9 cellular contexts compared by ENCODE assay signal in the genomic region with DNA sequence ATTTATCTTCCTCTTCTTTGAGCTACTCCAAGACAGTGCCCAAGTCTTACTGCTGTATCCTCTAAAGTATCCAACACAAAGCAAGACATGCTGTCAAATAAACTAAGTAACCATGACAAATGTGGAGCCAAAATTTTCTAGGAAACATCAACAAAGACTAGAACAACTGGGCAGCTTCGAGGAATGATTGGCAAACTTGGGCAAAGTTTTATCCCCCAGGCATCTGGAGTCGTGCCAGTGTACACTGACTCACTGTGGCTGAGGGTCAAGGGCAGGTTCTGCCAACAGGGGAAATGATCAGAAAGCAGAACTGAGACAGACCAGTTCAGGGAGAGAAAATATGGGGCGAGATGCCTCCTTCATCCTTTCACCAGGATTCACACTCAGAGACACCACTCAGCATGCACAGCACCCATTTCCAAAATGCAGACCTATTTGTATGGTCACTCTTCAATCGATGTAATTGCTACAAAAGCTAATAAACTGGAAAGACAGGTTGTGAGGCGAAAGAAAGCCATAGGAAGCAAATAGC.
DNase-seq lines count a peak whose midpoint lies in the region; ATAC-seq and TF ChIP-seq lines count a peak whose summit lies in the region.
"Had no signal": no experiment of that assay in that cellular context is flagged by ENCODE, and none has a peak within 500 bp of the region (broad histone marks: within the 10 kb centered on the region; RNA-seq: fewer than 3 reads in every experiment).

No MANE protein-coding gene starts in this region.

- peak overlapping the region; percentile 34 for H3K27ac ChIP-seq in colonic mucosa
- no peak overlapping the region for H3K27ac ChIP-seq in naive thymus-derived CD4-positive, alpha-beta T cell (ENCODE audit: low read depth, low read length)

- H3K9me3 Mint-ChIP-seq in HFFc6 = no peaks in the 10 kb centered on the region
- no peaks in the 10 kb centered on the region for H3K9me3 Mint-ChIP-seq in naive thymus-derived CD4-positive, alpha-beta T cell

- TF ChIP-seq CTCF in GM12865 (IDR thresholded peaks at IDR 0.05; ENCODE audit: insufficient read depth, low read depth, low read length, missing control alignments) (no peak), HFFc6 (IDR thresholded peaks at IDR 0.05) (no peak), colonic mucosa (IDR thresholded peaks at IDR 0.05) (no peak)

- no peaks in the 10 kb centered on the region for H3K9me3 ChIP-seq in colonic mucosa
- H3K9me3 ChIP-seq in naive thymus-derived CD4-positive, alpha-beta T cell (ENCODE audit: control insufficient read depth in 2 of 3, low read length in 3 of 3) = no peaks in the 10 kb centered on the region

- peaks cover 6% of the 10 kb centered on the region; the same call in 1 of the 2 replicates for H3K36me3 Mint-ChIP-seq in HFFc6 (ENCODE audit: low read depth)
- peaks cover 0 to 12% (median 3%) of the 10 kb centered on the region in 5 donors for H3K36me3 Mint-ChIP-seq in naive thymus-derived CD4-positive, alpha-beta T cell

- H3K9ac ChIP-seq in colonic mucosa (ENCODE audit: low read depth in 2 of 2, low read length in 2 of 2) = no peak overlapping the region

- peak; percentile 62 for ATAC-seq in naive thymus-derived CD4-positive, alpha-beta T cell

- H3K4me3 Mint-ChIP-seq in HFFc6 = peak overlapping the region; percentile 16
- H3K4me3 Mint-ChIP-seq in naive thymus-derived CD4-positive, alpha-beta T cell = peak overlapping the region in 1 of 10 donors; percentile 12

- H3K4me3 ChIP-seq in GM12865 (ENCODE audit: low read depth, low read length) = peak overlapping the region; percentile 17
- H3K4me3 ChIP-seq in colonic mucosa = no peak overlapping the region
- no peak overlapping the region for H3K4me3 ChIP-seq in naive thymus-derived CD4-positive, alpha-beta T cell (ENCODE audit: low read length)
- H3K4me3 ChIP-seq: tibial nerve had no signal

- intact Hi-C loops in colonic mucosa (cut with DNase I) = no loop called here
- intact Hi-C loops in naive thymus-derived CD4-positive, alpha-beta T cell (cut with micrococcal nuclease) = loop anchor here in 1 of 2 donors (2.0 to 5.0 kb wide), 3 partner anchors 35 to 67 kb away; no protein-coding TSS in a partner anchor

- peaks cover 67% of the 10 kb centered on the region for H3K4me1 Mint-ChIP-seq in HFFc6 (ENCODE audit: low read depth)
- peaks cover 0 to 59% (median 10%) of the 10 kb centered on the region in 7 donors for H3K4me1 Mint-ChIP-seq in naive thymus-derived CD4-positive, alpha-beta T cell

- CTCF ChIA-PET in naive thymus-derived CD4-positive, alpha-beta T cell (lab: Charles Lee) = no interaction called here
- CTCF ChIA-PET in HEK293T (lab: Yijun Ruan, JAX) = no interaction called here

- H3K4me1 ChIP-seq in colonic mucosa = peaks cover 13% of the 10 kb centered on the region
- H3K4me1 ChIP-seq in naive thymus-derived CD4-positive, alpha-beta T cell (ENCODE audit: control insufficient read depth in 2 of 2, insufficient read depth in 2 of 2, low read length in 2 of 2) = no peaks in the 10 kb centered on the region

- DNase-seq in GM12865 (ENCODE audit: low read depth) (peak; percentile 72), HFFc6 (peak; percentile 79), NCI-H69 (lab: John Stamatoyannopoulos, UW) (peak; percentile 7), colonic mucosa (peak; percentile 85), HEK293T (ENCODE audit: extremely low spot score) (no peak), GDM1 (lab: John Stamatoyannopoulos, UW) (no peak)
- no peak for DNase-seq in naive thymus-derived CD4-positive, alpha-beta T cell
- no peak for DNase-seq in stimulated activated CD4-positive, alpha-beta T cell treated with anti-CD3 and anti-CD28 coated beads, Interleukin-1b, Interleukin-23, amount 100 ng/mL, for 48 hours

- no peaks in the 10 kb centered on the region for H3K27me3 ChIP-seq in colonic mucosa
- no peaks in the 10 kb centered on the region for H3K27me3 ChIP-seq in naive thymus-derived CD4-positive, alpha-beta T cell (ENCODE audit: control insufficient read depth in 2 of 2, insufficient read depth in 2 of 2, low read length in 2 of 2)
- H3K27me3 ChIP-seq: tibial nerve had no signal

- H3K27me3 Mint-ChIP-seq in HFFc6 (ENCODE audit: insufficient read depth) = no peaks in the 10 kb centered on the region
- H3K27me3 Mint-ChIP-seq in naive thymus-derived CD4-positive, alpha-beta T cell = peaks cover 0 to 4% (median 0%) of the 10 kb centered on the region in 5 donors

- H3K36me3 ChIP-seq in colonic mucosa = no peaks in the 10 kb centered on the region
- H3K36me3 ChIP-seq in naive thymus-derived CD4-positive, alpha-beta T cell (ENCODE audit: control insufficient read depth in 2 of 3, insufficient read depth in 3 of 3, low read length in 3 of 3) = no peaks in the 10 kb centered on the region
- H3K36me3 ChIP-seq: tibial nerve had no signal

- H3K27ac Mint-ChIP-seq in HFFc6 = peak overlapping the region; percentile 67
- peak overlapping the region in 1 of 9 donors; percentile 43 for H3K27ac Mint-ChIP-seq in naive thymus-derived CD4-positive, alpha-beta T cell

- POLR2A ChIA-PET in naive thymus-derived CD4-positive, alpha-beta T cell (lab: Charles Lee) = interaction anchor here (0.8 kb wide), 1 partner anchor 9 kb away, joined by 3 read pairs; no protein-coding TSS in a partner anchor
- POLR2A ChIA-PET in HEK293T (lab: Yijun Ruan, JAX) = interaction anchor here (1.1 kb wide), 1 partner anchor 29 kb away, joined by 3 read pairs; no protein-coding TSS in a partner anchor

TF ChIP-seq in HEK293T, 16 proteins besides CTCF, POLR2A, EP300 and RAD21:
- no peak for TF ChIP-seq SUZ12 (IDR thresholded peaks at IDR 0.05)
- no peak for TF ChIP-seq TARDBP (IDR thresholded peaks at IDR 0.05)
- TF ChIP-seq FOXK2 (IDR thresholded peaks at IDR 0.05) = no peak

Comparison
In these comparisons a context has a peak if more than half of its experiments do, and no peak if none do; other contexts are left out.
1. DNase-seq: peak in GM12865 (single experiment), HFFc6 (single experiment), NCI-H69 (single experiment) and colonic mucosa (single experiment); none in naive thymus-derived CD4-positive, alpha-beta T cell (0 of 9), stimulated activated CD4-positive, alpha-beta T cell treated with anti-CD3 and anti-CD28 coated beads, Interleukin-1b, Interleukin-23, amount 100 ng/mL, for 48 hours (single experiment), HEK293T (single experiment) and GDM1 (single experiment).